In the genomic region with DNA sequence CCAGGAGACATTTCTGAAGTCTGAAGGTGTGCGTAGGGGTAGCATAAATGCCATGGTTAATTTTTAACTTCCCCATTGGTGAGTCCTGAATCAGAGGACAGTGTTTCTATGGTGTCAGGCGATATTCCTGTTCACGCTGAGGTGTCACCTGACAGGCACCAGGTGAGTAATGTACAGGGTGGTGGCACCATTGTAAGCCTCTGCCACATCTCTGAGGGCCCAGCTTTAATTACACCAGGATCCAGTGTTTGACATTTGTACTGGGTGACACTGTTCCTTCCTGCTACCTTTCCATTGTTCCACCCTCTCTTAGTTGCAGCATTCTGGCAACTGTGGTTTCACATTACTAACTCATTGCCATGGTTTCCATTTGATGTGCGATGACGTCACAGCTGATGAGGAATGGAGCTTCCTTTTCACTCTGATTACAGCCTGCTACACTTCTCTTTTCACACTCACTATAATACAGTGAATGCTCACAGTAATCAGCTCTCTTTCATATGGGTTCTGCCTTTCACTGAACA, we compare ENCODE assay signal across 8 cellular contexts. TPM values are rescaled to one million over a fixed set of nuclear protein-coding genes. Genes with fewer than 3 reads are reported as not detected.
DNase-seq lines count a peak whose midpoint lies in the region; ATAC-seq and TF ChIP-seq lines count a peak whose summit lies in the region.

No MANE protein-coding gene starts in this region.

- H3K27me3 Mint-ChIP-seq in activated naive CD8-positive, alpha-beta T cell treated with anti-CD3 and anti-CD28 coated beads for 36 hours: peaks cover 23% of the 10 kb centered on the region
- H3K27me3 Mint-ChIP-seq in nephron progenitor cell (ENCODE audit: low read depth, poor library complexity): no peaks in the 10 kb centered on the region
- peaks cover 3% of the 10 kb centered on the region for H3K27me3 Mint-ChIP-seq in osteocyte (ENCODE audit: unreplicated experiment)

- no peak overlapping the region for H3K4me3 Mint-ChIP-seq in activated naive CD8-positive, alpha-beta T cell treated with anti-CD3 and anti-CD28 coated beads for 36 hours
- H3K4me3 Mint-ChIP-seq in nephron progenitor cell (no peak overlapping the region), osteocyte (ENCODE audit: unreplicated experiment) (no peak overlapping the region)

- no peaks in the 10 kb centered on the region for H3K36me3 Mint-ChIP-seq in activated naive CD8-positive, alpha-beta T cell treated with anti-CD3 and anti-CD28 coated beads for 36 hours
- no peaks in the 10 kb centered on the region for H3K36me3 Mint-ChIP-seq in nephron progenitor cell (ENCODE audit: low read depth)
- no peaks in the 10 kb centered on the region for H3K36me3 Mint-ChIP-seq in osteocyte (ENCODE audit: unreplicated experiment)

- peaks cover 6% of the 10 kb centered on the region for H3K4me1 Mint-ChIP-seq in activated naive CD8-positive, alpha-beta T cell treated with anti-CD3 and anti-CD28 coated beads for 36 hours
- H3K4me1 Mint-ChIP-seq in nephron progenitor cell (peaks cover 35% of the 10 kb centered on the region), osteocyte (ENCODE audit: unreplicated experiment) (no peaks in the 10 kb centered on the region)

- TF ChIP-seq CTCF in nephron progenitor cell (IDR thresholded peaks at IDR 0.05) (no peak), osteocyte (IDR thresholded peaks at IDR 0.05) (no peak)

- DNase-seq in EL: peak; percentile 39
- peak; percentile 11 for DNase-seq in NAMALWA (ENCODE audit: low spot score)
- DNase-seq in activated naive CD8-positive, alpha-beta T cell treated with anti-CD3 and anti-CD28 coated beads for 36 hours: peak; percentile 39
- peak; percentile 53 for DNase-seq in nephron progenitor cell
- no peak for DNase-seq in AG20443 (ENCODE audit: low spot score)
- DNase-seq in osteocyte (ENCODE audit: extremely low spot score, unreplicated experiment): no peak

- ATAC-seq in GM19397 (IDR thresholded peaks at IDR 0.05; ENCODE audit: unreplicated experiment) (no peak), GM19324 (IDR thresholded peaks at IDR 0.05; ENCODE audit: low FRiP score, unreplicated experiment) (no peak)

- H3K27ac Mint-ChIP-seq in activated naive CD8-positive, alpha-beta T cell treated with anti-CD3 and anti-CD28 coated beads for 36 hours: no peak overlapping the region
- H3K27ac Mint-ChIP-seq in nephron progenitor cell: no peak overlapping the region
- no peak overlapping the region for H3K27ac Mint-ChIP-seq in osteocyte (ENCODE audit: unreplicated experiment)

- no peaks in the 10 kb centered on the region for H3K9me3 Mint-ChIP-seq in activated naive CD8-positive, alpha-beta T cell treated with anti-CD3 and anti-CD28 coated beads for 36 hours
- H3K9me3 Mint-ChIP-seq in nephron progenitor cell (no peaks in the 10 kb centered on the region), osteocyte (ENCODE audit: unreplicated experiment) (no peaks in the 10 kb centered on the region)

RNA-seq across cellular contexts. Expression of a gene that starts 40.6 kb away (rescaled TPM):
- not detected for total RNA-seq in activated naive CD8-positive, alpha-beta T cell treated with anti-CD3 and anti-CD28 coated beads for 36 hours
- 1.2 and 1.8 TPM in 2 replicates for total RNA-seq in osteocyte

Comparison
In these comparisons a context has a peak if more than half of its experiments do, and no peak if none do; other contexts are left out.
1. DNase-seq: peak in EL (single experiment), NAMALWA (single experiment), activated naive CD8-positive, alpha-beta T cell treated with anti-CD3 and anti-CD28 coated beads for 36 hours (single experiment) and nephron progenitor cell (single experiment); none in AG20443 (single experiment) and osteocyte (single experiment).